1 cellular context compared by ENCODE assay signal in the genomic region with DNA sequence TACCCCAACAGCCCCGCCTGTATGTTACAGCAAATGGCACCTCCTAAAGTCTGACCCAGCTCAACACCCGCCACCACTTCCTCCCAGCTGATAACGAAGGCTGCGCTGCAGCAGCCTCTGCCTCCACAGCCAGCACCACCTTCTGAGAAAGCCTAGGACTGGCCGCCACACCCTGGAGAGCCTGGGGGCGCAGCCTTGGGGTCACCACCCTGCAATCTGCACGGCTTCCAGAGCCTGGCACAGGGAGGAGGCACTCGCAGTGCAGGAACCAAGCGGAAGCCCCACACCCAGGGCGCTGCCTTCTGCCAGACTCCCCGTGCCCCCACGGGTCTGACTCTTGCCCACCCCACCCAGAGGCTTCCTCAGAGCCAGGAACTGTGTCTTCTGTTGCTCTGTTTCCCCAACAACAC.
TF ChIP-seq lines count a peak whose summit lies in the region.

No MANE protein-coding gene starts in this region.

TF ChIP-seq in WTC11, 78 proteins besides CTCF, POLR2A, EP300 and RAD21 (continued from another document):
- TF ChIP-seq MLX (CRISPR knock-in tag; IDR thresholded peaks at IDR 0.05) = no peak
